In genomic region chr13:111789420-111789819, GRCh38 we compare ENCODE assay signal across 23 cellular contexts.
A peak's percentile ranks its signal among the peaks of the same experiment; 100 is the strongest.
DNase-seq lines count a peak whose midpoint lies in the region; ATAC-seq, FAIRE-seq and TF ChIP-seq lines count a peak whose summit lies in the region.
"Had no signal": no experiment of that assay in that cellular context is flagged by ENCODE, and none has a peak within 500 bp of the region (broad histone marks: within the 10 kb centered on the region; RNA-seq: fewer than 3 reads in every experiment).

No MANE protein-coding gene starts in this region.

- DNase-seq in H7 (peak; percentile 18), chondrocyte (ENCODE audit: low spot score) (peak; percentile 41), kidney (peak; percentile 35), upper lobe of left lung (peak in 1 of 2 donors; percentile 23), cortex of kidney (lab: John Stamatoyannopoulos, UW) (no peak), mesenteric fat pad (ENCODE audit: low spot score) (no peak)
- no peak for DNase-seq in activated T-cell treated with anti-CD3 and anti-CD28 coated beads, Interleukin-2, amount 50 U/mL, for 48 hours
- DNase-seq: ACHN, C1 segment of cervical spinal cord, Calu3, Kasumi-1, NCI-H1417, NCI-H1694 treated with DMSO at 0.1 percent for 48 hours, NCI-H446 treated with DMSO at 0.1 percent for 48 hours, NCI-H526 treated with DMSO at 0.1 percent for 48 hours, SHP77 treated with DMSO at 0.1 percent for 48 hours had no signal

- no peak for TF ChIP-seq CTCF in chondrocyte (IDR thresholded peaks at IDR 0.05)
- no peak for TF ChIP-seq CTCF in kidney (IDR thresholded peaks at IDR 0.05; ENCODE audit: borderline replicate concordance, extremely low read depth, insufficient read depth)
- no peak for TF ChIP-seq CTCF in upper lobe of left lung (IDR thresholded peaks at IDR 0.05)

- no peak overlapping the region for H3K27ac Mint-ChIP-seq in chondrocyte (ENCODE audit: unreplicated experiment)
- H3K27ac Mint-ChIP-seq: CD8-positive, alpha-beta memory T cell; GM23338 had no signal

- H3K4me3 Mint-ChIP-seq in chondrocyte (ENCODE audit: unreplicated experiment): no peak overlapping the region
- H3K4me3 Mint-ChIP-seq: CD8-positive, alpha-beta memory T cell; GM23338 had no signal

- H3K36me3 ChIP-seq in H7 (replicated peaks; ENCODE audit: control insufficient read depth, insufficient read depth, low read length) (no peaks in the 10 kb centered on the region), kidney (ENCODE audit: control insufficient read depth in 1 of 2, insufficient read depth in 2 of 2, low read length in 2 of 2) (no peaks in the 10 kb centered on the region), upper lobe of left lung (no peaks in the 10 kb centered on the region)

- no peak overlapping the region for H3K9ac ChIP-seq in kidney (ENCODE audit: low read length in 2 of 2)

- H3K27ac ChIP-seq in kidney (ENCODE audit: low read depth in 2 of 2, low read length in 2 of 2): no peak overlapping the region
- no peak overlapping the region for H3K27ac ChIP-seq in upper lobe of left lung
- H3K27ac ChIP-seq: SK-N-MC had no signal

- H3K27me3 Mint-ChIP-seq in chondrocyte (ENCODE audit: low read depth): peaks cover 3% of the 10 kb centered on the region

- H3K9me3 Mint-ChIP-seq in chondrocyte (ENCODE audit: low read depth): no peaks in the 10 kb centered on the region
- H3K9me3 Mint-ChIP-seq: CD8-positive, alpha-beta memory T cell; GM23338 had no signal

- intact Hi-C loops in kidney (cut with DNase I): no loop called here

- FAIRE-seq in kidney (lab: Jason Lieb, UNC): no peak
- FAIRE-seq: G401.6, GM18507 had no signal

- no peaks in the 10 kb centered on the region for H3K36me3 Mint-ChIP-seq in chondrocyte (ENCODE audit: low read depth)
- H3K36me3 Mint-ChIP-seq: CD8-positive, alpha-beta memory T cell had no signal

- WGBS in upper lobe of left lung, 2 donors: 70 to 76% methylated on average over 11 of the region's 11 CpGs

- TF ChIP-seq EP300 in upper lobe of left lung (IDR thresholded peaks at IDR 0.05): no peak

- H3K4me1 ChIP-seq in kidney (ENCODE audit: control insufficient read depth in 1 of 2, insufficient read depth in 1 of 2, low read depth in 1 of 2, low read length in 2 of 2) (no peaks in the 10 kb centered on the region), upper lobe of left lung (no peaks in the 10 kb centered on the region)

- no peak overlapping the region for H3K4me3 ChIP-seq in H7 (ENCODE audit: insufficient read depth, low read depth, low read length)
- H3K4me3 ChIP-seq in kidney (ENCODE audit: low read length in 2 of 2): no peak overlapping the region
- H3K4me3 ChIP-seq in upper lobe of left lung: no peak overlapping the region
- H3K4me3 ChIP-seq: GM23338, SK-N-MC had no signal

- H3K4me1 Mint-ChIP-seq in chondrocyte (ENCODE audit: low read depth): no peaks in the 10 kb centered on the region
- H3K4me1 Mint-ChIP-seq: CD8-positive, alpha-beta memory T cell; GM23338 had no signal

- no peak for TF ChIP-seq POLR2A in upper lobe of left lung (IDR thresholded peaks at IDR 0.05)

- ATAC-seq in upper lobe of left lung (ENCODE audit: low FRiP score in 2 of 2) (peak; percentile 6 to 57), HG02870 (IDR thresholded peaks at IDR 0.05; ENCODE audit: unreplicated experiment) (no peak)
- ATAC-seq: GM23338, HCT116 had no signal

- H3K27me3 ChIP-seq in H7 (ENCODE audit: control insufficient read depth, insufficient read depth, low read length) (no peaks in the 10 kb centered on the region), upper lobe of left lung (no peaks in the 10 kb centered on the region)

- H3K9me3 ChIP-seq in kidney (ENCODE audit: control insufficient read depth in 1 of 2, low read length in 2 of 2) (no peaks in the 10 kb centered on the region), upper lobe of left lung (no peaks in the 10 kb centered on the region)

Comparison
In these comparisons a context has a peak if more than half of its experiments do, and no peak if none do; other contexts are left out.
1. DNase-seq: peak in H7 (single experiment), chondrocyte (single experiment) and kidney (single experiment); none in cortex of kidney (single experiment), activated T-cell treated with anti-CD3 and anti-CD28 coated beads, Interleukin-2, amount 50 U/mL, for 48 hours (0 of 2) and mesenteric fat pad (single experiment).